ENCODE assay signal across 9 cellular contexts in genomic region chr14:20792561-20792960, GRCh38. TPM values are rescaled to one million over a fixed set of nuclear protein-coding genes. Genes with fewer than 3 reads are reported as not detected.
"Had no signal": no experiment of that assay in that cellular context is flagged by ENCODE, and none has a peak within 500 bp of the region (broad histone marks: within the 10 kb centered on the region; RNA-seq: fewer than 3 reads in every experiment).

No MANE protein-coding gene starts in this region.

RNA-seq across cellular contexts. Expression of gene RNASE1, which starts 10.1 kb away (rescaled TPM):
- total RNA-seq: LHCN-M2, MCF 10A, NCI-H460, OCI-LY7, SJCRH30 had no signal

RNA-seq across cellular contexts. Expression of gene RNASE6, which starts 11.5 kb away (rescaled TPM):
- total RNA-seq: LHCN-M2, MCF 10A, PC-9, RPMI7951, SJCRH30, SK-MEL-5 had no signal

RNA-seq across cellular contexts. Expression of gene EDDM3B, which starts 24.4 kb away (rescaled TPM):
- total RNA-seq: LHCN-M2, MCF 10A, NCI-H460, OCI-LY7, PC-9, Right ventricle myocardium inferior, RPMI7951, SJCRH30, SK-MEL-5 had no signal

RNA-seq across cellular contexts. Expression of gene EDDM3A, which starts 46.9 kb away (rescaled TPM):
- total RNA-seq: LHCN-M2, MCF 10A, NCI-H460, OCI-LY7, PC-9, Right ventricle myocardium inferior, RPMI7951, SJCRH30, SK-MEL-5 had no signal
